1 cellular context compared by ENCODE assay signal in genomic region chr4:147060171-147060931, GRCh38.
TF ChIP-seq lines count a peak whose summit lies in the region.

No MANE protein-coding gene starts in this region.

TF ChIP-seq in WTC11, 78 proteins besides CTCF, POLR2A, EP300 and RAD21 (continued from another document):
- TF ChIP-seq ZNF532 (CRISPR knock-in tag; IDR thresholded peaks at IDR 0.05; ENCODE audit: borderline replicate concordance) (no peak), MXD4 (CRISPR knock-in tag; IDR thresholded peaks at IDR 0.05; ENCODE audit: borderline replicate concordance) (no peak)
- TF ChIP-seq, protein P1, sequence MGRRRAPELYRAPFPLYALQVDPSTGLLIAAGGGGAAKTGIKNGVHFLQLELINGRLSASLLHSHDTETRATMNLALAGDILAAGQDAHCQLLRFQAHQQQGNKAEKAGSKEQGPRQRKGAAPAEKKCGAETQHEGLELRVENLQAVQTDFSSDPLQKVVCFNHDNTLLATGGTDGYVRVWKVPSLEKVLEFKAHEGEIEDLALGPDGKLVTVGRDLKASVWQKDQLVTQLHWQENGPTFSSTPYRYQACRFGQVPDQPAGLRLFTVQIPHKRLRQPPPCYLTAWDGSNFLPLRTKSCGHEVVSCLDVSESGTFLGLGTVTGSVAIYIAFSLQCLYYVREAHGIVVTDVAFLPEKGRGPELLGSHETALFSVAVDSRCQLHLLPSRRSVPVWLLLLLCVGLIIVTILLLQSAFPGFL (CRISPR knock-in tag; IDR thresholded peaks at IDR 0.05; ENCODE audit: borderline replicate concordance): no peak
